ENCODE assay signal across 15 cellular contexts in the genomic region with DNA sequence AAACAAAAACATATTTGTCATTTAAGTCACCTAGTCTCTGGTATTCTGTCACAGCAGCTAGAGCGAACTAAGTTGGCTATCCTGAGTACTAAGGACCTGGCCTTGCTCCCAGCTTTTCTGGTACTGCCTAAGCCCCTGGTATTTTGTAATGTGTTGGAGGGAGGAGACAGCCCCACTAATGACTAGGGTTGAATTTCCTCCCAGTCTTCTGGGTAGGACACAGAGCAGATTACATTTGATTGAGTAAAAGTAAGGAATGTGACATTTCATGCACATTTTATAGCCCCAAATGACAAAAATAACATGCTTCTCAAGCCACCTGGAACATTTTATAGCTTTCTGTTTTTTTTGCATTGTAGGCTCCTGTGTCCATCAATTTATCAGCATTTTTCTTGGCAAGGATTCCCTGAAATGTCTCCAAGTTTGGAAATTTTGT. TPM values are rescaled to one million over a fixed set of nuclear protein-coding genes. Genes with fewer than 3 reads are reported as not detected.
DNase-seq lines count a peak whose midpoint lies in the region; ATAC-seq and TF ChIP-seq lines count a peak whose summit lies in the region.
"Had no signal": no experiment of that assay in that cellular context is flagged by ENCODE, and none has a peak within 500 bp of the region (broad histone marks: within the 10 kb centered on the region; RNA-seq: fewer than 3 reads in every experiment).

No MANE protein-coding gene starts in this region.

- H3K9me3 ChIP-seq in heart left ventricle = no peaks in the 10 kb centered on the region

- ATAC-seq in heart left ventricle (peak; percentile 80 to 93 (median 90)), HG03280 (IDR thresholded peaks at IDR 0.05; ENCODE audit: unreplicated experiment) (no peak)
- no peak for ATAC-seq in stimulated activated naive CD8-positive, alpha-beta T cell treated with anti-CD3 and anti-CD28 coated beads, Interleukin-15, Interleukin-2, amounts not matched to agents 100 U/mL and 50 U/mL, for 24 hours
- ATAC-seq: CD8-positive, alpha-beta T cell; effector memory CD8-positive, alpha-beta T cell had no signal

- H3K4me1 ChIP-seq in heart left ventricle = peaks cover 0 to 18% (median 6%) of the 10 kb centered on the region in 12 donors

- peak overlapping the region in 4 of 12 donors; percentile 12 to 43 (median 29) for H3K27ac ChIP-seq in heart left ventricle
- H3K27ac ChIP-seq: PC-9 had no signal

- DNase-seq in Caki2 (ENCODE audit: low read depth) (peak; percentile 62), amniotic epithelial cell (ENCODE audit: low read depth) (peak; percentile 96), heart left ventricle (peak in 4 of 5 donors; percentile 44 to 70 (median 56)), retinal pigment epithelial cell (ENCODE audit: low read depth) (peak; percentile 79), NCI-H2029 (lab: John Stamatoyannopoulos, UW) (no peak), SW480 (ENCODE audit: low spot score) (no peak)
- no peak for DNase-seq in stimulated activated naive CD8-positive, alpha-beta T cell treated with anti-CD3 and anti-CD28 coated beads, Interleukin-15, Interleukin-2, amounts not matched to agents 100 U/mL and 50 U/mL, for 24 hours
- DNase-seq: activated naive CD8-positive, alpha-beta T cell treated with anti-CD3 and anti-CD28 coated beads for 36 hours; CD8-positive, alpha-beta T cell; effector memory CD8-positive, alpha-beta T cell; KG1; NCI-H2107; T1000 had no signal

- intact Hi-C loops in heart left ventricle (cut with DNase I) = loop anchor here in 1 of 10 donors (5.0 kb wide), 1 partner anchor 251 kb away; no protein-coding TSS in a partner anchor

- in situ Hi-C loops in Caki2 (cut with HindIII; ENCODE audit: low pct_unique_long_range_greater_than_20kb, low sequenced_read_pairs) = no loop called here

- WGBS in heart left ventricle, 4 donors = 22 to 44% (median 38%) methylated on average over 1 of the region's 1 CpG

- no peaks in the 10 kb centered on the region for H3K27me3 ChIP-seq in heart left ventricle

- no peaks in the 10 kb centered on the region for H3K36me3 ChIP-seq in heart left ventricle

- TF ChIP-seq POLR2A in heart left ventricle (IDR thresholded peaks at IDR 0.05) = no peak

- H3K4me3 ChIP-seq in heart left ventricle = no peak overlapping the region
- H3K4me3 ChIP-seq in retinal pigment epithelial cell (ENCODE audit: low read length) = no peak overlapping the region
- H3K4me3 ChIP-seq: PC-9 had no signal

- TF ChIP-seq CTCF in heart left ventricle (IDR thresholded peaks at IDR 0.05) = no peak
- no peak for TF ChIP-seq CTCF in retinal pigment epithelial cell (conservative IDR thresholded peaks at IDR 0.05; ENCODE audit: low read depth, low read length)

RNA-seq across cellular contexts. Expression of gene DDR1, which starts 47.9 kb away (rescaled TPM):
- 182 and 197 TPM in 2 replicates for total RNA-seq in Caki2 (2014; rRNA removed; shearing (Covaris generic); ENCODE audit: low replicate concordance)
- 10 to 100 TPM; 18.0 to 50.0 (median 38.4) TPM for total RNA-seq in heart left ventricle
- 10 to 100 TPM; 11.8 to 14.1 TPM for polyA plus RNA-seq in heart left ventricle

Comparison
In these comparisons a context has a peak if more than half of its experiments do, and no peak if none do; other contexts are left out.
1. DNase-seq: peak in Caki2 (single experiment), amniotic epithelial cell (single experiment), heart left ventricle (4 of 5) and retinal pigment epithelial cell (single experiment); none in NCI-H2029 (single experiment), SW480 (single experiment) and stimulated activated naive CD8-positive, alpha-beta T cell treated with anti-CD3 and anti-CD28 coated beads, Interleukin-15, Interleukin-2, amounts not matched to agents 100 U/mL and 50 U/mL, for 24 hours (single experiment).
2. ATAC-seq: peak in heart left ventricle (4 of 4); none in HG03280 (single experiment) and stimulated activated naive CD8-positive, alpha-beta T cell treated with anti-CD3 and anti-CD28 coated beads, Interleukin-15, Interleukin-2, amounts not matched to agents 100 U/mL and 50 U/mL, for 24 hours (single experiment).